In the genomic region with DNA sequence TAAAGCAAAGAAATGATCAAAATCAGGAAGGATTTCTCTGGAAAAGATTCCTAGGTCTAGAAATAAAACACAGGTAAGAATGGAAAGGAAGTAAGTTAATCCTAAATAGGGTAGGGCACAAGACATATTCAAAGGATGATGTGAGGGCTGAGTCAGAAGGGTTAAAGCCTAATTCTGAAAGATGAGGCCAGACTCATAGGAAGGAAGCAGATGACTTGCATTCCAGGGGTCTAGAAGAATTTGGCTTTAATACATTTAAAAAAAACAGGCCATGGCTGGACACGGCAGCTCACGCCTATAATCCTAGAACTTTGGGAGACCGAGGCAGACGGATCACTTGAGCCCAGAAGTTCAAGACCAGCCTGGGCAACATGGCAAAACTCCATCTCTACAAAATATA, we compare ENCODE assay signal across 1 cellular context.
TF ChIP-seq lines count a peak whose summit lies in the region.

No MANE protein-coding gene starts in this region.

TF ChIP-seq in K562, 482 proteins besides CTCF, POLR2A, EP300 and RAD21 (continued from another document):
- TF ChIP-seq, protein P1, sequence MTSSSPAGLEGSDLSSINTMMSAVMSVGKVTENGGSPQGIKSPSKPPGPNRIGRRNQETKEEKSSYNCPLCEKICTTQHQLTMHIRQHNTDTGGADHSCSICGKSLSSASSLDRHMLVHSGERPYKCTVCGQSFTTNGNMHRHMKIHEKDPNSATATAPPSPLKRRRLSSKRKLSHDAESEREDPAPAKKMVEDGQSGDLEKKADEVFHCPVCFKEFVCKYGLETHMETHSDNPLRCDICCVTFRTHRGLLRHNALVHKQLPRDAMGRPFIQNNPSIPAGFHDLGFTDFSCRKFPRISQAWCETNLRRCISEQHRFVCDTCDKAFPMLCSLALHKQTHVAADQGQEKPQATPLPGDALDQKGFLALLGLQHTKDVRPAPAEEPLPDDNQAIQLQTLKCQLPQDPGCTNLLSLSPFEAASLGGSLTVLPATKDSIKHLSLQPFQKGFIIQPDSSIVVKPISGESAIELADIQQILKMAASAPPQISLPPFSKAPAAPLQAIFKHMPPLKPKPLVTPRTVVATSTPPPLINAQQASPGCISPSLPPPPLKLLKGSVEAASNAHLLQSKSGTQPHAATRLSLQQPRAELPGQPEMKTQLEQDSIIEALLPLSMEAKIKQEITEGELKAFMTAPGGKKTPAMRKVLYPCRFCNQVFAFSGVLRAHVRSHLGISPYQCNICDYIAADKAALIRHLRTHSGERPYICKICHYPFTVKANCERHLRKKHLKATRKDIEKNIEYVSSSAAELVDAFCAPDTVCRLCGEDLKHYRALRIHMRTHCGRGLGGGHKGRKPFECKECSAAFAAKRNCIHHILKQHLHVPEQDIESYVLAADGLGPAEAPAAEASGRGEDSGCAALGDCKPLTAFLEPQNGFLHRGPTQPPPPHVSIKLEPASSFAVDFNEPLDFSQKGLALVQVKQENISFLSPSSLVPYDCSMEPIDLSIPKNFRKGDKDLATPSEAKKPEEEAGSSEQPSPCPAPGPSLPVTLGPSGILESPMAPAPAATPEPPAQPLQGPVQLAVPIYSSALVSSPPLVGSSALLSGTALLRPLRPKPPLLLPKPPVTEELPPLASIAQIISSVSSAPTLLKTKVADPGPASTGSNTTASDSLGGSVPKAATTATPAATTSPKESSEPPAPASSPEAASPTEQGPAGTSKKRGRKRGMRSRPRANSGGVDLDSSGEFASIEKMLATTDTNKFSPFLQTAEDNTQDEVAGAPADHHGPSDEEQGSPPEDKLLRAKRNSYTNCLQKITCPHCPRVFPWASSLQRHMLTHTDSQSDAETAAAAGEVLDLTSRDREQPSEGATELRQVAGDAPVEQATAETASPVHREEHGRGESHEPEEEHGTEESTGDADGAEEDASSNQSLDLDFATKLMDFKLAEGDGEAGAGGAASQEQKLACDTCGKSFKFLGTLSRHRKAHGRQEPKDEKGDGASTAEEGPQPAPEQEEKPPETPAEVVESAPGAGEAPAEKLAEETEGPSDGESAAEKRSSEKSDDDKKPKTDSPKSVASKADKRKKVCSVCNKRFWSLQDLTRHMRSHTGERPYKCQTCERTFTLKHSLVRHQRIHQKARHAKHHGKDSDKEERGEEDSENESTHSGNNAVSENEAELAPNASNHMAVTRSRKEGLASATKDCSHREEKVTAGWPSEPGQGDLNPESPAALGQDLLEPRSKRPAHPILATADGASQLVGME (CRISPR knock-in tag; IDR thresholded peaks at IDR 0.05): no peak
- TF ChIP-seq TAL1 (IDR thresholded peaks at IDR 0.05) (no peak), GABPA (tag; conservative IDR thresholded peaks at IDR 0.05; ENCODE audit: low read depth) (no peak), L3MBTL2 (IDR thresholded peaks at IDR 0.05) (no peak)
- TF ChIP-seq, protein P2, sequence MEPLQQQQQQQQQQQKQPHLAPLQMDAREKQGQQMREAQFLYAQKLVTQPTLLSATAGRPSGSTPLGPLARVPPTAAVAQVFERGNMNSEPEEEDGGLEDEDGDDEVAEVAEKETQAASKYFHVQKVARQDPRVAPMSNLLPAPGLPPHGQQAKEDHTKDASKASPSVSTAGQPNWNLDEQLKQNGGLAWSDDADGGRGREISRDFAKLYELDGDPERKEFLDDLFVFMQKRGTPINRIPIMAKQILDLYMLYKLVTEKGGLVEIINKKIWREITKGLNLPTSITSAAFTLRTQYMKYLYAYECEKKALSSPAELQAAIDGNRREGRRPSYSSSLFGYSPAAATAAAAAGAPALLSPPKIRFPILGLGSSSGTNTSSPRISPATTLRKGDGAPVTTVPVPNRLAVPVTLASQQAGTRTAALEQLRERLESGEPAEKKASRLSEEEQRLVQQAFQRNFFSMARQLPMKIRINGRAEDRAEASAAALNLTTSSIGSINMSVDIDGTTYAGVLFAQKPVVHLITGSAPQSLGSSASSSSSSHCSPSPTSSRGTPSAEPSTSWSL (CRISPR knock-in tag; IDR thresholded peaks at IDR 0.05; ENCODE audit: borderline replicate concordance): no peak
